Comparison of ENCODE assay signal across 8 cellular contexts in genomic region chr16:57735755-57736418, GRCh38. TPM values are rescaled to one million over a fixed set of nuclear protein-coding genes. Genes with fewer than 3 reads are reported as not detected.
DNase-seq lines count a peak whose midpoint lies in the region; ATAC-seq lines count a peak whose summit lies in the region.

Gene KATNB1, plus strand, starts transcription at chr16:57735770. Its CDS starts 1,474 bp downstream, at chr16:57737244.

- H3K9me3 ChIP-seq in NT2/D1 (ENCODE audit: insufficient read depth, low read length) = no peaks in the 10 kb centered on the region
- no peaks in the 10 kb centered on the region for H3K9me3 ChIP-seq in mononuclear cell (ENCODE audit: low read depth, low read length)

- DNase-seq in activated CD4-positive, alpha-beta T cell treated with anti-CD3 and anti-CD28 coated beads, Interleukin-2, amount 10 ng/mL, durations not matched to agents 24 days and 14 days = peak; percentile 75
- DNase-seq in activated CD4-positive, alpha-beta T cell treated with anti-CD3 and anti-CD28 coated beads for 4 hours = no peak
- DNase-seq in NT2/D1 (ENCODE audit: low read depth, low spot score) (no peak), dermis blood vessel endothelial cell (peak; percentile 37), GF-D8 (lab: John Stamatoyannopoulos, UW) (no peak), dedifferentiated amniotic fluid mesenchymal stem cell (ENCODE audit: extremely low spot score) (no peak)

- peaks cover 19% of the 10 kb centered on the region for H3K36me3 Mint-ChIP-seq in activated CD4-positive, alpha-beta T cell treated with anti-CD3 and anti-CD28 coated beads, Interleukin-2, amount 10 ng/mL, durations not matched to agents 24 days and 14 days (ENCODE audit: low read depth)

- no peak for ATAC-seq in HG02852 (IDR thresholded peaks at IDR 0.05; ENCODE audit: unreplicated experiment)

- H3K27me3 ChIP-seq in NT2/D1 (ENCODE audit: insufficient read depth, insufficient read length) = no peaks in the 10 kb centered on the region
- no peaks in the 10 kb centered on the region for H3K27me3 ChIP-seq in mononuclear cell (ENCODE audit: insufficient read depth, low read length)

- peaks cover 21% of the 10 kb centered on the region for H3K4me1 Mint-ChIP-seq in activated CD4-positive, alpha-beta T cell treated with anti-CD3 and anti-CD28 coated beads, Interleukin-2, amount 10 ng/mL, durations not matched to agents 24 days and 14 days

- peak within 1 kb of the TSS; percentile 99 for H3K4me3 Mint-ChIP-seq in activated CD4-positive, alpha-beta T cell treated with anti-CD3 and anti-CD28 coated beads, Interleukin-2, amount 10 ng/mL, durations not matched to agents 24 days and 14 days

- H3K27ac Mint-ChIP-seq in activated CD4-positive, alpha-beta T cell treated with anti-CD3 and anti-CD28 coated beads, Interleukin-2, amount 10 ng/mL, durations not matched to agents 24 days and 14 days = peak within 1 kb of the TSS; percentile 98

- H3K4me1 ChIP-seq in NT2/D1 (ENCODE audit: insufficient read depth, insufficient read length) (peaks cover 10% of the 10 kb centered on the region), mononuclear cell (ENCODE audit: insufficient read depth, low read length) (peaks cover 17% of the 10 kb centered on the region)

- intact Hi-C loops in activated CD4-positive, alpha-beta T cell treated with anti-CD3 and anti-CD28 coated beads, Interleukin-2, amount 10 ng/mL, durations not matched to agents 24 days and 14 days (cut with micrococcal nuclease) = loop anchor here (1.0 to 10.0 kb wide), 10 partner anchors 67 to 431 kb away; partner anchors contain the start of genes CCDC102A, CFAP20, KIFC3 and USB1

- H3K36me3 ChIP-seq in NT2/D1 (ENCODE audit: insufficient read depth, insufficient read length, low read length) = peaks cover 23% of the 10 kb centered on the region

- peak within 1 kb of the TSS; percentile 98 for H3K9ac ChIP-seq in NT2/D1 (ENCODE audit: insufficient read length, low read depth)

- peaks cover 11% of the 10 kb centered on the region for H3K9me3 Mint-ChIP-seq in activated CD4-positive, alpha-beta T cell treated with anti-CD3 and anti-CD28 coated beads, Interleukin-2, amount 10 ng/mL, durations not matched to agents 24 days and 14 days

- H3K4me3 ChIP-seq in NT2/D1 (ENCODE audit: insufficient read length, low read depth) (peak within 1 kb of the TSS; percentile 92), mononuclear cell (ENCODE audit: low read length) (peak within 1 kb of the TSS; percentile 73)

- no peaks in the 10 kb centered on the region for H3K27me3 Mint-ChIP-seq in activated CD4-positive, alpha-beta T cell treated with anti-CD3 and anti-CD28 coated beads, Interleukin-2, amount 10 ng/mL, durations not matched to agents 24 days and 14 days

RNA-seq across cellular contexts. Expression of gene KATNB1, which starts in this region (rescaled TPM):
- 45.0 and 49.8 TPM in 2 replicates for total RNA-seq in activated CD4-positive, alpha-beta T cell treated with anti-CD3 and anti-CD28 coated beads, Interleukin-2, amount 10 ng/mL, durations not matched to agents 24 days and 14 days
- total RNA-seq in dermis blood vessel endothelial cell = 26.2 and 48.3 TPM in 2 replicates
- total RNA-seq in mononuclear cell = 11.8 TPM

Comparison
In these comparisons a context has a peak if more than half of its experiments do, and no peak if none do; other contexts are left out.
1. DNase-seq: peak in activated CD4-positive, alpha-beta T cell treated with anti-CD3 and anti-CD28 coated beads, Interleukin-2, amount 10 ng/mL, durations not matched to agents 24 days and 14 days (single experiment) and dermis blood vessel endothelial cell (single experiment); none in activated CD4-positive, alpha-beta T cell treated with anti-CD3 and anti-CD28 coated beads for 4 hours (0 of 2), NT2/D1 (single experiment), GF-D8 (single experiment) and dedifferentiated amniotic fluid mesenchymal stem cell (single experiment).